ENCODE assay signal across 27 cellular contexts in genomic region chr3:47573190-47574172, GRCh38. TPM values are rescaled to one million over a fixed set of nuclear protein-coding genes. Genes with fewer than 3 reads are reported as not detected.
DNase-seq lines count a peak whose midpoint lies in the region; ATAC-seq and TF ChIP-seq lines count a peak whose summit lies in the region.
"Had no signal": no experiment of that assay in that cellular context is flagged by ENCODE, and none has a peak within 500 bp of the region (broad histone marks: within the 10 kb centered on the region; RNA-seq: fewer than 3 reads in every experiment).

No MANE protein-coding gene starts in this region.

- H3K9me3 Mint-ChIP-seq in GM23338: no peaks in the 10 kb centered on the region; the same call in 2 of the 3 replicates
- H3K9me3 Mint-ChIP-seq in activated T-cell treated with anti-CD3 and anti-CD28 coated beads, Interleukin-2, amount 50 U/mL, for 4 hours: no peaks in the 10 kb centered on the region
- H3K9me3 Mint-ChIP-seq: activated naive CD4-positive, alpha-beta T cell treated with anti-CD3 and anti-CD28 coated beads, Interleukin-2, amount 10 ng/mL, durations not matched to agents 7 days and 5 days; CD8-positive, alpha-beta T cell; memory B cell; naive thymus-derived CD8-positive, alpha-beta T cell; stimulated activated naive CD8-positive, alpha-beta T cell treated with anti-CD3 and anti-CD28 coated beads, Interleukin-15, Interleukin-2, amounts not matched to agents 100 ng/mL and 50 ng/mL, for 24 hours; T-helper 2 cell treated with Interferon-gamma antibody and Interleukin-4, amounts not matched to agents 5 μg/mL and 100 μg/mL, for 36 hours; WTC11 had no signal

- intact Hi-C loops in posterior cingulate gyrus (cut with DNase I): no loop called here

- H3K79me2 ChIP-seq in GM23338 (replicated peaks; ENCODE audit: insufficient read depth): no peaks in the 10 kb centered on the region

- no peak for TF ChIP-seq CTCF in GM23338 (conservative IDR thresholded peaks at IDR 0.05; ENCODE audit: low read depth in 2 of 2)

- H3K9me2 ChIP-seq in GM23338 (ENCODE audit: insufficient read depth): no peaks in the 10 kb centered on the region
- H3K9me2 ChIP-seq: SK-N-SH had no signal

- ATAC-seq in GM23338 (no peak), esophagus mucosa (no peak), HG02642 (IDR thresholded peaks at IDR 0.05; ENCODE audit: poor library complexity, unreplicated experiment) (no peak)
- ATAC-seq in activated T-cell treated with anti-CD3 and anti-CD28 coated beads, Interleukin-2, amount 50 U/mL, for 4 hours: no peak
- ATAC-seq: CD8-positive, alpha-beta T cell; naive thymus-derived CD8-positive, alpha-beta T cell; psoas muscle; WTC11 had no signal

- H3K27ac Mint-ChIP-seq in GM23338: peak overlapping the region; percentile 6; the same call in 1 of the 2 replicates
- H3K27ac Mint-ChIP-seq: activated naive CD4-positive, alpha-beta T cell treated with anti-CD3 and anti-CD28 coated beads, Interleukin-2, amount 10 ng/mL, durations not matched to agents 7 days and 5 days; CD8-positive, alpha-beta T cell; memory B cell; naive thymus-derived CD8-positive, alpha-beta T cell; stimulated activated naive CD8-positive, alpha-beta T cell treated with anti-CD3 and anti-CD28 coated beads, Interleukin-15, Interleukin-2, amounts not matched to agents 100 ng/mL and 50 ng/mL, for 24 hours; T-helper 2 cell treated with Interferon-gamma antibody and Interleukin-4, amounts not matched to agents 5 μg/mL and 100 μg/mL, for 36 hours; WTC11 had no signal

- H3K36me3 ChIP-seq in GM23338 (ENCODE audit: insufficient read depth): no peaks in the 10 kb centered on the region
- H3K36me3 ChIP-seq: colonic mucosa had no signal

- DNase-seq in GM23338 (ENCODE audit: low spot score) (no peak), caudate nucleus (lab: John Stamatoyannopoulos, UW) (peak in 40 of 61 donors; percentile 16 to 73 (median 48)), posterior cingulate gyrus (peak in 7 of 10 donors; percentile 23 to 90 (median 48)), cerebellar nuclear complex (lab: John Stamatoyannopoulos, UW) (no peak)
- no peak for DNase-seq in activated T-cell treated with anti-CD3 and anti-CD28 coated beads, Interleukin-2, amount 50 U/mL, for 4 hours
- DNase-seq: activated CD4-positive, alpha-beta T cell treated with anti-CD3 and anti-CD28 coated beads, Interleukin-2, amount 50 U/mL, for 48 hours; activated naive CD4-positive, alpha-beta T cell treated with anti-CD3 and anti-CD28 coated beads, Interleukin-2, amount 10 ng/mL, durations not matched to agents 7 days and 5 days; CD8-positive, alpha-beta T cell; colonic mucosa; DMS79 treated with DMSO at 0.1 percent for 48 hours; HCEC 1CT; naive thymus-derived CD8-positive, alpha-beta T cell; NCI-H1105 treated with DMSO at 0.1 percent for 48 hours; NCI-H2107; NCI-H510A treated with DMSO at 0.1 percent for 48 hours; psoas muscle; SK-N-SH; stimulated activated CD4-positive, alpha-beta T cell treated with anti-CD3 and anti-CD28 coated beads, Interleukin-4, amount 100 ng/mL, for 24 hours had no signal

- peaks cover 12% of the 10 kb centered on the region; the same call in 1 of the 2 replicates for H3F3A ChIP-seq in GM23338 (replicated peaks; ENCODE audit: low read depth)

- no peaks in the 10 kb centered on the region for H4K20me1 ChIP-seq in GM23338 (replicated peaks; ENCODE audit: insufficient read depth)

- no peak overlapping the region for H3K4me2 ChIP-seq in GM23338
- H3K4me2 ChIP-seq: SK-N-SH, smooth muscle cell had no signal

- H3K27me3 ChIP-seq in GM23338 (ENCODE audit: insufficient read depth) (peaks cover 22% of the 10 kb centered on the region), layer of hippocampus (ENCODE audit: control insufficient read depth, insufficient read depth, low read length) (peaks cover 2% of the 10 kb centered on the region)

- H3K36me3 Mint-ChIP-seq in GM23338 (ENCODE audit: low read depth): no peaks in the 10 kb centered on the region; the same call in 2 of the 3 replicates
- H3K36me3 Mint-ChIP-seq in activated T-cell treated with anti-CD3 and anti-CD28 coated beads, Interleukin-2, amount 50 U/mL, for 4 hours (ENCODE audit: insufficient read depth): no peaks in the 10 kb centered on the region
- H3K36me3 Mint-ChIP-seq: activated naive CD4-positive, alpha-beta T cell treated with anti-CD3 and anti-CD28 coated beads, Interleukin-2, amount 10 ng/mL, durations not matched to agents 7 days and 5 days; CD8-positive, alpha-beta T cell; memory B cell; naive thymus-derived CD8-positive, alpha-beta T cell; WTC11 had no signal

- no peak overlapping the region for H3K4me3 Mint-ChIP-seq in GM23338
- H3K4me3 Mint-ChIP-seq in activated T-cell treated with anti-CD3 and anti-CD28 coated beads, Interleukin-2, amount 50 U/mL, for 4 hours: no peak overlapping the region
- H3K4me3 Mint-ChIP-seq: activated naive CD4-positive, alpha-beta T cell treated with anti-CD3 and anti-CD28 coated beads, Interleukin-2, amount 10 ng/mL, durations not matched to agents 7 days and 5 days; CD8-positive, alpha-beta T cell; memory B cell; stimulated activated naive CD8-positive, alpha-beta T cell treated with anti-CD3 and anti-CD28 coated beads, Interleukin-15, Interleukin-2, amounts not matched to agents 100 ng/mL and 50 ng/mL, for 24 hours; T-helper 2 cell treated with Interferon-gamma antibody and Interleukin-4, amounts not matched to agents 5 μg/mL and 100 μg/mL, for 36 hours; WTC11 had no signal

- no peaks in the 10 kb centered on the region; the same call in 1 of the 2 replicates for H3K4me1 ChIP-seq in GM23338 (ENCODE audit: insufficient read depth)

- H3K27ac ChIP-seq in GM23338 (ENCODE audit: low read depth) (no peak overlapping the region), caudate nucleus (ENCODE audit: low read depth, low read length) (peak overlapping the region; percentile 77), layer of hippocampus (ENCODE audit: low read depth, low read length) (peak overlapping the region; percentile 44)
- H3K27ac ChIP-seq: colonic mucosa, psoas muscle had no signal

- H3K4me3 ChIP-seq in GM23338: no peak overlapping the region
- H3K4me3 ChIP-seq: colonic mucosa, psoas muscle, smooth muscle cell had no signal

- peaks cover 2% of the 10 kb centered on the region; the same call in 1 of the 3 replicates for H3K4me1 Mint-ChIP-seq in GM23338
- H3K4me1 Mint-ChIP-seq in activated T-cell treated with anti-CD3 and anti-CD28 coated beads, Interleukin-2, amount 50 U/mL, for 4 hours (ENCODE audit: low read depth): no peaks in the 10 kb centered on the region
- H3K4me1 Mint-ChIP-seq: activated naive CD4-positive, alpha-beta T cell treated with anti-CD3 and anti-CD28 coated beads, Interleukin-2, amount 10 ng/mL, durations not matched to agents 7 days and 5 days; memory B cell; WTC11 had no signal

- H2AFZ ChIP-seq in GM23338: no peak overlapping the region

- H3K27me3 Mint-ChIP-seq in GM23338 (ENCODE audit: insufficient read depth, low read depth, poor library complexity): peaks cover 22% of the 10 kb centered on the region
- peaks cover 26% of the 10 kb centered on the region for H3K27me3 Mint-ChIP-seq in activated T-cell treated with anti-CD3 and anti-CD28 coated beads, Interleukin-2, amount 50 U/mL, for 4 hours (ENCODE audit: low read depth)

TF ChIP-seq in GM23338, 12 proteins besides CTCF, POLR2A, EP300 and RAD21 (continues in another document):
- no peak for TF ChIP-seq NANOG (IDR thresholded peaks at IDR 0.05; ENCODE audit: borderline replicate concordance)
- TF ChIP-seq CREB1 (CRISPR knock-in tag; IDR thresholded peaks at IDR 0.05; ENCODE audit: low read depth): no peak
- TF ChIP-seq REST (IDR thresholded peaks at IDR 0.05; ENCODE audit: unreplicated experiment): no peak
- TF ChIP-seq ZNF114 (CRISPR knock-in tag; IDR thresholded peaks at IDR 0.05): no peak
- TF ChIP-seq POLR2AphosphoS5 (IDR thresholded peaks at IDR 0.05; ENCODE audit: low read depth): no peak
- TF ChIP-seq ZNF331 (CRISPR knock-in tag; IDR thresholded peaks at IDR 0.05; ENCODE audit: low read depth): no peak
- TF ChIP-seq EZH2 (IDR thresholded peaks at IDR 0.05; ENCODE audit: low read depth, unreplicated experiment): no peak

RNA-seq across cellular contexts. Expression of gene CSPG5, which starts 5.2 kb away (rescaled TPM):
- 3.4 and 4.3 TPM in 2 replicates for total RNA-seq in GM23338 (2014; rRNA removed; shearing (Covaris generic))
- 0.86 and 1.3 TPM in 2 replicates for polyA plus RNA-seq in GM23338 (2016; fragmentation: Nextera tagmentation; extraction: Ambion mirVana)
- total RNA-seq in esophagus mucosa: 0.48 TPM
- 1 to 10 TPM in 1 of 3 donors, under 1 TPM in 2; 0.54 to 1.3 (median 0.91) TPM for total RNA-seq in activated T-cell treated with anti-CD3 and anti-CD28 coated beads, Interleukin-2, amount 50 U/mL, for 4 hours
- total RNA-seq: ureter had no signal

RNA-seq across cellular contexts. Expression of gene ELP6, which starts 60.0 kb away (rescaled TPM):
- total RNA-seq in GM23338 (2014; rRNA removed; shearing (Covaris generic)): 33.7 and 40.5 TPM in 2 replicates
- polyA plus RNA-seq in GM23338 (2016; fragmentation: Nextera tagmentation; extraction: Ambion mirVana): 41.6 and 42.8 TPM in 2 replicates
- total RNA-seq in esophagus mucosa: 20.9 TPM
- total RNA-seq in activated T-cell treated with anti-CD3 and anti-CD28 coated beads, Interleukin-2, amount 50 U/mL, for 4 hours: 10 to 100 TPM; 34.7 to 40.5 (median 39.2) TPM

Comparison
In these comparisons a context has a peak if more than half of its experiments do, and no peak if none do; other contexts are left out.
1. DNase-seq: peak in caudate nucleus (40 of 61) and posterior cingulate gyrus (7 of 10); none in GM23338 (single experiment), cerebellar nuclear complex (0 of 2) and activated T-cell treated with anti-CD3 and anti-CD28 coated beads, Interleukin-2, amount 50 U/mL, for 4 hours (single experiment).